In the genomic region with DNA sequence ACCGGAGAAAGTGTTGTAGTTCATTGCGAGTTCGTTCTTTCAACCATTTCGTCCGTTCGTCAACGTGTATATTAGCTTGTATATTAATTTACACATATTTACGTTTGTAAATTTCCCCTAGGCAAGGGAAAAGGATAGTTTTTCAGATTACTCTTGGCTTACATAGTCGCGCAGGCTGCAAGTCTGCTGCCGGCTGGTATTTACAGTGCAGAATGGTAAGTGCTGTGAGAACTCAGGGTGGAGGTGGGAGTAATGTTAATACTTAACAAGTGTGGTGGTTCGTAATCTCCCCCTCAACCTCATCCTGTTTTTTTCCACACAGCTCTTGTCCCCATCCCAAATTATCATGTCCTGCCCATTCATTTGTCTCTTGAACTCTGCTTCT, we compare ENCODE assay signal across 8 cellular contexts. TPM values are rescaled to one million over a fixed set of nuclear protein-coding genes. Genes with fewer than 3 reads are reported as not detected.
A peak's percentile ranks its signal among the peaks of the same experiment; 100 is the strongest.
DNase-seq lines count a peak whose midpoint lies in the region; FAIRE-seq and TF ChIP-seq lines count a peak whose summit lies in the region.

No MANE protein-coding gene starts in this region.

- H3K36me3 Mint-ChIP-seq in glutamatergic neuron (ENCODE audit: unreplicated experiment) = no peaks in the 10 kb centered on the region

- H3K4me1 Mint-ChIP-seq in glutamatergic neuron (ENCODE audit: low read depth, unreplicated experiment) = peaks cover 3% of the 10 kb centered on the region

- FAIRE-seq in D721Med (lab: Jason Lieb, UNC) = no peak

- H3K9me3 Mint-ChIP-seq in glutamatergic neuron (ENCODE audit: unreplicated experiment) = peaks cover 2% of the 10 kb centered on the region

- H3K27ac Mint-ChIP-seq in glutamatergic neuron (ENCODE audit: unreplicated experiment) = peak overlapping the region; percentile 96

- peak; percentile 27 for DNase-seq in NCI-H748 (lab: John Stamatoyannopoulos, UW; ENCODE audit: unreplicated experiment)
- no peak for DNase-seq in NCI-H748 treated with DMSO at 0.1 percent for 48 hours (lab: John Stamatoyannopoulos, UW)
- DNase-seq in glutamatergic neuron = no peak
- DNase-seq in skeletal muscle cell (ENCODE audit: low read depth) = no peak
- DNase-seq in HuH-7.5 (ENCODE audit: low spot score) = no peak
- no peak for DNase-seq in D721Med (ENCODE audit: insufficient read length, low spot score)
- no peak for DNase-seq in HT-29 (ENCODE audit: low spot score)

- peaks cover 4% of the 10 kb centered on the region for H3K27me3 Mint-ChIP-seq in glutamatergic neuron (ENCODE audit: unreplicated experiment)

- peak overlapping the region; percentile 96 for H3K4me3 Mint-ChIP-seq in glutamatergic neuron (ENCODE audit: unreplicated experiment)

- peak overlapping the region; percentile 81 for H3K4me3 ChIP-seq in skeletal muscle cell (ENCODE audit: low read depth, low read length)

- no peak for TF ChIP-seq CTCF in VCaP (conservative IDR thresholded peaks at IDR 0.05)
- TF ChIP-seq CTCF in glutamatergic neuron (IDR thresholded peaks at IDR 0.05; ENCODE audit: partially characterized antibody, unreplicated experiment) = no peak
- no peak for TF ChIP-seq CTCF in D721Med (IDR thresholded peaks at IDR 0.05; ENCODE audit: insufficient read depth, missing control alignments)

- H3K27ac ChIP-seq in VCaP = peak overlapping the region; percentile 88

RNA-seq across cellular contexts. Expression of a gene that starts 0.8 kb away (rescaled TPM):
- total RNA-seq in glutamatergic neuron (ENCODE audit: unreplicated experiment) = 19.9 TPM
- 4.3 and 12.3 TPM in 2 replicates for total RNA-seq in HT-29 (2014; rRNA removed; shearing (Covaris generic))
